ENCODE assay signal across 12 cellular contexts in the genomic region with DNA sequence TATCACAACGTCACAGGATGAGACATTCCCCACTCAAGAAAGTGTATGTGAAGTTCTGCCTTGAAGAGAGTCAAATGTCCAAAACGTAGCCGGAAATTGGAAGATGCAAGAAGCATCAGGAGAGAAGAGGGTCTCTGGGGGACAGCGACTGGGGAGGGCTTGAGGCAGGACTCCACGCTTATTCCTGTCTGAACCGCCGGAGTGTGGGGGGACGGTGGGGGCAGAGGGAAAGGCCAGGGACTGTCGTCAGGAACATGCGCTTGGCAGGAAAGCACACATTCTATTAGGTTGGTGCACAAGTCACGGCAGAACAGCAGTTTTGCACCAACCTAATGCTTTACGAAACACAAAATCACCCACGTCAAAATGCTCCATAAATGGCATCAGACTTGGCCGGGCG.
A peak's percentile ranks its signal among the peaks of the same experiment; 100 is the strongest.
DNase-seq lines count a peak whose midpoint lies in the region; ATAC-seq lines count a peak whose summit lies in the region.
"Had no signal": no experiment of that assay in that cellular context is flagged by ENCODE, and none has a peak within 500 bp of the region (broad histone marks: within the 10 kb centered on the region; RNA-seq: fewer than 3 reads in every experiment).

No MANE protein-coding gene starts in this region.

- peaks cover 11% of the 10 kb centered on the region for H3K9me3 Mint-ChIP-seq in activated naive CD8-positive, alpha-beta T cell treated with anti-CD3 and anti-CD28 coated beads, Interleukin-2, amount 50 U/mL, for 24 hours
- peaks cover 7% of the 10 kb centered on the region for H3K9me3 Mint-ChIP-seq in activated naive CD8-positive, alpha-beta T cell treated with anti-CD3 and anti-CD28 coated beads for 36 hours
- H3K9me3 Mint-ChIP-seq in stimulated activated memory B cell treated with anti-CD40 and anti-IgM and Interleukin-4, amounts not matched to agents 10 μg/mL and 1 μg/mL and 100 μg/mL, for 72 hours = no peaks in the 10 kb centered on the region

- H3K27ac Mint-ChIP-seq in activated naive CD8-positive, alpha-beta T cell treated with anti-CD3 and anti-CD28 coated beads, Interleukin-2, amount 50 U/mL, for 24 hours = peak overlapping the region; percentile 22
- H3K27ac Mint-ChIP-seq in activated naive CD8-positive, alpha-beta T cell treated with anti-CD3 and anti-CD28 coated beads for 36 hours = no peak overlapping the region
- peak overlapping the region; percentile 43 for H3K27ac Mint-ChIP-seq in T-helper 17 cell
- H3K27ac Mint-ChIP-seq in stimulated activated memory B cell treated with anti-CD40 and anti-IgM and Interleukin-4, amounts not matched to agents 10 μg/mL and 1 μg/mL and 100 μg/mL, for 72 hours = peak overlapping the region; percentile 22

- peaks cover 72% of the 10 kb centered on the region for H3K4me1 Mint-ChIP-seq in activated naive CD8-positive, alpha-beta T cell treated with anti-CD3 and anti-CD28 coated beads, Interleukin-2, amount 50 U/mL, for 24 hours
- peaks cover 34% of the 10 kb centered on the region for H3K4me1 Mint-ChIP-seq in activated naive CD8-positive, alpha-beta T cell treated with anti-CD3 and anti-CD28 coated beads for 36 hours
- H3K4me1 Mint-ChIP-seq in T-helper 17 cell = peaks cover 17% of the 10 kb centered on the region
- H3K4me1 Mint-ChIP-seq in stimulated activated memory B cell treated with anti-CD40 and anti-IgM and Interleukin-4, amounts not matched to agents 10 μg/mL and 1 μg/mL and 100 μg/mL, for 72 hours = peaks cover 32% of the 10 kb centered on the region

- no peaks in the 10 kb centered on the region for H3K9me3 ChIP-seq in T-helper 17 cell (ENCODE audit: control insufficient read depth, low read length, poor library complexity, severe bottlenecking)
- H3K9me3 ChIP-seq: BE2C, HAP-1 had no signal

- no peak for DNase-seq in activated naive CD8-positive, alpha-beta T cell treated with anti-CD3 and anti-CD28 coated beads, Interleukin-2, amount 50 U/mL, for 24 hours
- no peak for DNase-seq in activated naive CD8-positive, alpha-beta T cell treated with anti-CD3 and anti-CD28 coated beads for 36 hours
- no peak for DNase-seq in T-helper 17 cell
- peak; percentile 22 for DNase-seq in mesenteric fat pad (ENCODE audit: low spot score)
- DNase-seq in NK-92 treated with Interleukin-12 subunit alpha and Interleukin-12 subunit beta, amount 100 ng/mL, for 24 hours (lab: John Stamatoyannopoulos, UW) = no peak
- DNase-seq: BE2C; Caco-2; CD8-positive, alpha-beta memory T cell; DND-41 had no signal

- no peaks in the 10 kb centered on the region for H3K27me3 Mint-ChIP-seq in activated naive CD8-positive, alpha-beta T cell treated with anti-CD3 and anti-CD28 coated beads, Interleukin-2, amount 50 U/mL, for 24 hours
- no peaks in the 10 kb centered on the region for H3K27me3 Mint-ChIP-seq in activated naive CD8-positive, alpha-beta T cell treated with anti-CD3 and anti-CD28 coated beads for 36 hours
- no peaks in the 10 kb centered on the region for H3K27me3 Mint-ChIP-seq in T-helper 17 cell
- H3K27me3 Mint-ChIP-seq in stimulated activated memory B cell treated with anti-CD40 and anti-IgM and Interleukin-4, amounts not matched to agents 10 μg/mL and 1 μg/mL and 100 μg/mL, for 72 hours = no peaks in the 10 kb centered on the region

- peaks cover 29% of the 10 kb centered on the region for H3K36me3 Mint-ChIP-seq in activated naive CD8-positive, alpha-beta T cell treated with anti-CD3 and anti-CD28 coated beads, Interleukin-2, amount 50 U/mL, for 24 hours (ENCODE audit: low read depth)
- peaks cover 44% of the 10 kb centered on the region for H3K36me3 Mint-ChIP-seq in activated naive CD8-positive, alpha-beta T cell treated with anti-CD3 and anti-CD28 coated beads for 36 hours
- peaks cover 2% of the 10 kb centered on the region for H3K36me3 Mint-ChIP-seq in T-helper 17 cell (ENCODE audit: low read depth)
- no peaks in the 10 kb centered on the region for H3K36me3 Mint-ChIP-seq in stimulated activated memory B cell treated with anti-CD40 and anti-IgM and Interleukin-4, amounts not matched to agents 10 μg/mL and 1 μg/mL and 100 μg/mL, for 72 hours
- H3K36me3 Mint-ChIP-seq: CD8-positive, alpha-beta memory T cell had no signal

- no peak overlapping the region for H3K4me3 Mint-ChIP-seq in activated naive CD8-positive, alpha-beta T cell treated with anti-CD3 and anti-CD28 coated beads, Interleukin-2, amount 50 U/mL, for 24 hours
- H3K4me3 Mint-ChIP-seq in activated naive CD8-positive, alpha-beta T cell treated with anti-CD3 and anti-CD28 coated beads for 36 hours = no peak overlapping the region
- no peak overlapping the region for H3K4me3 Mint-ChIP-seq in T-helper 17 cell
- H3K4me3 Mint-ChIP-seq in stimulated activated memory B cell treated with anti-CD40 and anti-IgM and Interleukin-4, amounts not matched to agents 10 μg/mL and 1 μg/mL and 100 μg/mL, for 72 hours = no peak overlapping the region
- H3K4me3 Mint-ChIP-seq: CD8-positive, alpha-beta memory T cell had no signal

- no peak for ATAC-seq in activated naive CD8-positive, alpha-beta T cell treated with anti-CD3 and anti-CD28 coated beads, Interleukin-2, amount 50 U/mL, for 24 hours
- ATAC-seq in T-helper 17 cell = no peak
- ATAC-seq in stimulated activated memory B cell treated with anti-CD40 and anti-IgM and Interleukin-4, amounts not matched to agents 10 μg/mL and 1 μg/mL and 100 μg/mL, for 72 hours = no peak
- no peak for ATAC-seq in GM18520 (IDR thresholded peaks at IDR 0.05; ENCODE audit: unreplicated experiment)
